Comparison of ENCODE assay signal across 28 cellular contexts in genomic region chr4:147447820-147448219, GRCh38. TPM values are rescaled to one million over a fixed set of nuclear protein-coding genes. Genes with fewer than 3 reads are reported as not detected.
DNase-seq lines count a peak whose midpoint lies in the region; ATAC-seq, FAIRE-seq and TF ChIP-seq lines count a peak whose summit lies in the region.
"Had no signal": no experiment of that assay in that cellular context is flagged by ENCODE, and none has a peak within 500 bp of the region (broad histone marks: within the 10 kb centered on the region; RNA-seq: fewer than 3 reads in every experiment).

No MANE protein-coding gene starts in this region.

- no peaks in the 10 kb centered on the region for H3F3A ChIP-seq in PC-9 (ENCODE audit: insufficient read depth, low read depth)

- BruUV-seq in PC-9 (replicated peaks; lab: Mats Ljungman, UMichigan) (no TSS peak), mammary epithelial cell (replicated peaks; lab: Mats Ljungman, UMichigan) (no TSS peak)

- H3K9me3 ChIP-seq in PC-9 (ENCODE audit: insufficient read depth, low read depth) (no peaks in the 10 kb centered on the region), mammary epithelial cell (replicated peaks; ENCODE audit: insufficient read depth, low read length) (no peaks in the 10 kb centered on the region), keratinocyte (ENCODE audit: control insufficient read depth, low read depth, low read length) (no peaks in the 10 kb centered on the region), BE2C (no peaks in the 10 kb centered on the region)
- H3K9me3 ChIP-seq: HAP-1, neutrophil, psoas muscle, stomach had no signal

- CTCF ChIA-PET in PC-9 (lab: Charles Lee): no interaction called here
- CTCF ChIA-PET in mammary epithelial cell (lab: Charles Lee; ENCODE audit: low non-redundant PET): no interaction called here

- H3K9me2 ChIP-seq in PC-9 (ENCODE audit: insufficient read depth): no peaks in the 10 kb centered on the region

- dilution Hi-C loops in mammary epithelial cell (cut with HindIII; ENCODE audit: low sequenced_read_pairs) (no loop called here), keratinocyte (cut with MboI; ENCODE audit: extremely low pct_ligation_motif_present, low sequenced_read_pairs) (no loop called here)

- peak; percentile 23 for FAIRE-seq in keratinocyte (lab: Jason Lieb, UNC)

- H2AFZ ChIP-seq in PC-9: no peak overlapping the region; the same call in 1 of the 2 replicates
- H2AFZ ChIP-seq in mammary epithelial cell (ENCODE audit: low read depth, low read length): peak overlapping the region; percentile 71
- peak overlapping the region; percentile 61 for H2AFZ ChIP-seq in keratinocyte (ENCODE audit: control insufficient read depth, low read length)

- H3K9ac ChIP-seq in mammary epithelial cell (ENCODE audit: insufficient read depth, low read length) (no peak overlapping the region), keratinocyte (ENCODE audit: control insufficient read depth, extremely low read depth, insufficient read depth, low read length) (no peak overlapping the region)

- H3K4me2 ChIP-seq in PC-9 (no peak overlapping the region), mammary epithelial cell (ENCODE audit: insufficient read depth, low read depth, low read length) (peak overlapping the region; percentile 48), keratinocyte (ENCODE audit: control insufficient read depth, extremely low read depth, insufficient read depth, low read depth, low read length) (peak overlapping the region; percentile 64)

- POLR2A ChIA-PET in PC-9 (lab: Charles Lee; ENCODE audit: unreplicated experiment): no interaction called here

- 0% methylated on average over 2 of the region's 2 CpGs for WGBS in mammary epithelial cell (ENCODE audit: low coverage, missing lambda C conversion rate)

- ATAC-seq in HG03378 (IDR thresholded peaks at IDR 0.05; ENCODE audit: unreplicated experiment) (no peak), HG02571 (IDR thresholded peaks at IDR 0.05; ENCODE audit: unreplicated experiment) (no peak), HG02884 (IDR thresholded peaks at IDR 0.05; ENCODE audit: unreplicated experiment) (no peak)
- ATAC-seq: psoas muscle had no signal

- in situ Hi-C loops in mammary epithelial cell (cut with MboI; ENCODE audit: low sequenced_read_pairs in 2 of 2): no loop called here

- DNase-seq in AG09319 (ENCODE audit: extremely low read depth, low read depth) (peak; percentile 14), PC-9 (no peak), mammary epithelial cell (peak; percentile 66), keratinocyte (ENCODE audit: low read depth, low spot score) (no peak), BE2C (no peak)
- DNase-seq: activated B cell treated with CpG ODN at 0.5 μM for 24 hours; activated CD4-positive, alpha-beta memory T cell treated with anti-CD3 and anti-CD28 coated beads, Interleukin-2, amount 10 ng/mL, durations not matched to agents 7 days and 5 days; cortex of kidney; endodermal cell; glutamatergic neuron; NCI-H1105 treated with DMSO at 0.1 percent for 48 hours; NCI-H2081; NCI-H446; NCI-H82; psoas muscle; SHP77 treated with DMSO at 0.1 percent for 48 hours; stimulated activated CD8-positive, alpha-beta memory T cell treated with anti-CD3 and anti-CD28 coated beads, Interleukin-4, amount 100 ng/mL, for 48 hours; stomach; SW 1271; T1000; trophoblast cell had no signal

- H3K27ac ChIP-seq in PC-9: 0 out of 2 replicates have a peak overlapping the region, but pooled peaks have one; percentile 3
- peak overlapping the region; percentile 29 for H3K27ac ChIP-seq in mammary epithelial cell (ENCODE audit: insufficient read depth, low read depth, low read length)
- H3K27ac ChIP-seq in keratinocyte (ENCODE audit: control insufficient read depth, insufficient read depth, low read length): peak overlapping the region; percentile 36
- H3K27ac ChIP-seq: neutrophil, psoas muscle, stomach had no signal

- H3K9me1 ChIP-seq in keratinocyte (ENCODE audit: control insufficient read depth, extremely low read depth, insufficient read depth, low read length): no peaks in the 10 kb centered on the region

- TF ChIP-seq CTCF in AG09319 (IDR thresholded peaks at IDR 0.05; ENCODE audit: low read depth, low read length) (no peak), PC-9 (conservative IDR thresholded peaks at IDR 0.05) (no peak), mammary epithelial cell (conservative IDR thresholded peaks at IDR 0.05 in 1 of 2, IDR thresholded peaks at IDR 0.05 in 1 of 2; ENCODE audit: extremely low read depth in 1 of 2, insufficient read depth in 1 of 2, low read depth in 1 of 2, low read length in 2 of 2) (no peak), keratinocyte (optimal IDR thresholded peaks at IDR 0.05 in 1 of 3, IDR thresholded peaks at IDR 0.05 in 1 of 3, conservative IDR thresholded peaks at IDR 0.05 in 1 of 3; ENCODE audit: extremely low read depth in 1 of 3, insufficient read depth in 2 of 3, low read length in 3 of 3) (no peak), BE2C (IDR thresholded peaks at IDR 0.05; ENCODE audit: low read depth, low read length) (no peak)

- H3K36me3 ChIP-seq in PC-9 (ENCODE audit: low read depth) (no peaks in the 10 kb centered on the region), mammary epithelial cell (ENCODE audit: insufficient read depth, low read length) (no peaks in the 10 kb centered on the region), keratinocyte (ENCODE audit: control insufficient read depth in 2 of 2, extremely low read depth in 1 of 2, insufficient read depth in 2 of 2, low read length in 2 of 2) (no peaks in the 10 kb centered on the region), BE2C (no peaks in the 10 kb centered on the region)
- H3K36me3 ChIP-seq: HAP-1, neutrophil, stomach had no signal

- intact Hi-C loops in PC-9 (cut with micrococcal nuclease; ENCODE audit: unreplicated experiment): no loop called here
- intact Hi-C loops in mammary epithelial cell (cut with micrococcal nuclease): no loop called here

- no peaks in the 10 kb centered on the region for H4K20me1 ChIP-seq in PC-9 (ENCODE audit: insufficient read depth)
- H4K20me1 ChIP-seq in mammary epithelial cell (ENCODE audit: insufficient read depth, low read length): no peaks in the 10 kb centered on the region
- H4K20me1 ChIP-seq in keratinocyte (ENCODE audit: control insufficient read depth, extremely low read depth, insufficient read depth, low read length): no peaks in the 10 kb centered on the region

- H3K4me3 ChIP-seq in PC-9 (no peak overlapping the region), mammary epithelial cell (replicated peaks in 1 of 3; ENCODE audit: insufficient read depth in 1 of 3, low read depth in 2 of 3, low read length in 3 of 3) (no peak overlapping the region), keratinocyte (ENCODE audit: control insufficient read depth in 2 of 3, extremely low read depth in 1 of 3, insufficient read depth in 2 of 3, low read depth in 1 of 3, low read length in 3 of 3) (no peak overlapping the region), BE2C (ENCODE audit: low read depth, low read length) (no peak overlapping the region)
- H3K4me3 ChIP-seq: HAP-1, psoas muscle, stomach had no signal

- H3K27me3 ChIP-seq in PC-9 (ENCODE audit: insufficient read depth, low read depth) (no peaks in the 10 kb centered on the region), mammary epithelial cell (ENCODE audit: insufficient read depth, low read length) (no peaks in the 10 kb centered on the region), keratinocyte (ENCODE audit: control insufficient read depth, extremely low read depth, insufficient read depth, low read length) (no peaks in the 10 kb centered on the region), BE2C (no peaks in the 10 kb centered on the region)
- H3K27me3 ChIP-seq: neutrophil, stomach had no signal

- H3K79me2 ChIP-seq in PC-9 (ENCODE audit: low read depth) (no peaks in the 10 kb centered on the region), mammary epithelial cell (ENCODE audit: insufficient read depth, low read length) (no peaks in the 10 kb centered on the region), keratinocyte (ENCODE audit: control insufficient read depth, insufficient read depth, low read length) (no peaks in the 10 kb centered on the region)

- no peaks in the 10 kb centered on the region for H3K4me1 ChIP-seq in PC-9 (replicated peaks; ENCODE audit: insufficient read depth)
- peaks cover 7% of the 10 kb centered on the region for H3K4me1 ChIP-seq in mammary epithelial cell (ENCODE audit: insufficient read depth, low read length)
- H3K4me1 ChIP-seq in keratinocyte (ENCODE audit: control insufficient read depth, extremely low read depth, insufficient read depth, low read length): peaks cover 14% of the 10 kb centered on the region
- H3K4me1 ChIP-seq in BE2C: no peaks in the 10 kb centered on the region
- H3K4me1 ChIP-seq: HAP-1, psoas muscle, stomach had no signal

RNA-seq across cellular contexts. Expression of gene EDNRA, which starts 33.1 kb away (rescaled TPM):
- total RNA-seq in PC-9 (2021): not detected in 2 replicates
- 10 to 100 TPM; 19.2 to 35.4 TPM for total RNA-seq in mammary epithelial cell
- 14.1 TPM for polyA plus RNA-seq in mammary epithelial cell
- polyA minus RNA-seq in mammary epithelial cell: 49.6 TPM
- polyA plus RNA-seq in keratinocyte: 5.5 to 7.8 TPM (median 6.1 TPM) in 3 replicates
- polyA plus RNA-seq in keratinocyte (2011; ENCODE audit: low read depth): 0.20 TPM
- polyA plus RNA-seq in keratinocyte (2011; cell fraction: cytosol; rRNA removed): 1.9 and 3.3 TPM in 2 replicates
- polyA plus RNA-seq in keratinocyte (2011; cell fraction: nucleus; rRNA removed): 8.6 and 8.9 TPM in 2 replicates
- 0.35 and 3.4 TPM in 2 replicates for polyA plus RNA-seq in keratinocyte (2012; ENCODE audit: low replicate concordance)
- polyA minus RNA-seq in keratinocyte: 4.2 to 13.2 TPM (median 5.1 TPM) in 3 replicates
- 3.5 TPM for polyA minus RNA-seq in keratinocyte (2011; cell fraction: cytosol; rRNA and poly(A)+ RNA removed)
- polyA minus RNA-seq in keratinocyte (2011; cell fraction: nucleus; rRNA and poly(A)+ RNA removed): 9.5 and 15.4 TPM in 2 replicates
- 0.42 TPM for polyA plus RNA-seq in BE2C (2012; ENCODE audit: insufficient read depth, insufficient read length, low read depth)
- total RNA-seq: activated B cell treated with CpG ODN at 0.5 μM for 24 hours; activated CD4-positive, alpha-beta memory T cell treated with anti-CD3 and anti-CD28 coated beads, Interleukin-2, amount 10 ng/mL, durations not matched to agents 7 days and 5 days; activated T-helper 2 cell treated with anti-CD3 and anti-CD28 coated beads, Interferon-gamma antibody, Interleukin-2, Interleukin-4, amounts not matched to agents 10 μg/mL and 5 μg/mL and 100 μg/mL, durations not matched to agents 14 hours and 24 hours and 36 hours had no signal
- polyA plus RNA-seq: IgD-negative memory B cell had no signal

Comparison
In these comparisons a context has a peak if more than half of its experiments do, and no peak if none do; other contexts are left out.
1. DNase-seq: peak in AG09319 (single experiment) and mammary epithelial cell (single experiment); none in PC-9 (0 of 2), keratinocyte (single experiment) and BE2C (single experiment).
2. RNA of gene EDNRA, which starts 33.1 kb away (total RNA-seq): 19.2 to 35.4 TPM in mammary epithelial cell; not detected in PC-9; every median in the first group is over 10 times any median in the second.
3. Peak in every context shown above with its lines, with median percentiles within 50 percentile points of each other: H3K27ac ChIP-seq.